ENCODE assay signal across 8 cellular contexts in the genomic region with DNA sequence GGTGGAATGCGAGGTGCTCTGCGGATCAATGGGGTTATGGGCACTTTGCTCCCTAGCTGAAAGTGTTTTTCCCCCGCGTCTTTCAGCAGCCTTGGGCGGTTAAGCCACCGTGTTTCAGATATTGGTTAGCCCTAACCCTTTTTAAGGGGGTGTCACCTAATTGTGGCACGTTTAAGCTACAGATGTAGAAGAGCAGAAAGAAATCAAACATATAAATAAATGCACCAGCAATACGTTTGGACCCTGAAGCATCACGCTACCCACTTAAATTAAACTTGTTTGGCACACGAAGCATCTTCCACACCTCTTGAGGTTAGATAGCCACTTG. TPM values are rescaled to one million over a fixed set of nuclear protein-coding genes. Genes with fewer than 3 reads are reported as not detected.
DNase-seq lines count a peak whose midpoint lies in the region; ATAC-seq, FAIRE-seq and TF ChIP-seq lines count a peak whose summit lies in the region.

No MANE protein-coding gene starts in this region.

- H3K9me3 ChIP-seq in mononuclear cell (ENCODE audit: low read depth, low read length) = no peaks in the 10 kb centered on the region

- H3K4me1 ChIP-seq in mononuclear cell (ENCODE audit: insufficient read depth, low read length) = peaks cover 6% of the 10 kb centered on the region

- POLR2A ChIA-PET in GM10248 (lab: Yijun Ruan, JAX) = no interaction called here

- CTCF ChIA-PET in GM10248 (lab: Yijun Ruan, JAX) = interaction anchor here (0.8 to 1.6 kb wide), 6 partner anchors 11 to 518 kb away, joined by 3 to 6 read pairs (median 4); no protein-coding TSS in a partner anchor

- FAIRE-seq in H54 (lab: Jason Lieb, UNC) = no peak

- peak overlapping the region; percentile 81 for H3K4me3 ChIP-seq in LNCaP clone FGC (ENCODE audit: low read depth, low read length)
- peak overlapping the region; percentile 76 to 80 for H3K4me3 ChIP-seq in cardiac fibroblast (replicated peaks in 1 of 2; ENCODE audit: low read depth in 2 of 2, low read length in 2 of 2)
- peak overlapping the region; percentile 72 for H3K4me3 ChIP-seq in mononuclear cell (ENCODE audit: low read length)

- H3K27me3 ChIP-seq in mononuclear cell (ENCODE audit: insufficient read depth, low read length) = peaks cover 9% of the 10 kb centered on the region

- no peak for TF ChIP-seq POLR2A in H54 (IDR thresholded peaks at IDR 0.05; ENCODE audit: low read depth, low read length)

- TF ChIP-seq CTCF in GM10248 (IDR thresholded peaks at IDR 0.05; ENCODE audit: control extremely low read depth, extremely low read depth, low read depth, missing control alignments) (no peak), LNCaP clone FGC (IDR thresholded peaks at IDR 0.05; ENCODE audit: control insufficient read depth, extremely low read depth, insufficient read depth) (no peak), cardiac fibroblast (IDR thresholded peaks at IDR 0.05; ENCODE audit: low read depth, low read length) (no peak)

- ATAC-seq in activated CD4-positive, CD25-positive, alpha-beta regulatory T cell treated with anti-CD3 and anti-CD28 coated beads, Interleukin-2, amount 50 U/mL, for 24 hours = no peak
- ATAC-seq in HG03135 (IDR thresholded peaks at IDR 0.05; ENCODE audit: unreplicated experiment) = no peak

- DNase-seq in GM10248 (ENCODE audit: extremely low spot score) = peak; percentile 20
- DNase-seq in LNCaP clone FGC (ENCODE audit: low read depth) = no peak
- DNase-seq in cardiac fibroblast (ENCODE audit: low read depth in 2 of 2) = no peak
- DNase-seq in activated CD4-positive, CD25-positive, alpha-beta regulatory T cell (lab: John Stamatoyannopoulos, UW) = no peak
- no peak for DNase-seq in H54 (ENCODE audit: insufficient read length, low spot score)

RNA-seq across cellular contexts. Expression of a gene that starts 0.7 kb away (rescaled TPM):
- 67.5 TPM for total RNA-seq in mononuclear cell

RNA-seq across cellular contexts. Expression of a gene that starts 26.0 kb away (rescaled TPM):
- 1.0 TPM for total RNA-seq in mononuclear cell
